Comparison of ENCODE assay signal across 15 cellular contexts in the genomic region with DNA sequence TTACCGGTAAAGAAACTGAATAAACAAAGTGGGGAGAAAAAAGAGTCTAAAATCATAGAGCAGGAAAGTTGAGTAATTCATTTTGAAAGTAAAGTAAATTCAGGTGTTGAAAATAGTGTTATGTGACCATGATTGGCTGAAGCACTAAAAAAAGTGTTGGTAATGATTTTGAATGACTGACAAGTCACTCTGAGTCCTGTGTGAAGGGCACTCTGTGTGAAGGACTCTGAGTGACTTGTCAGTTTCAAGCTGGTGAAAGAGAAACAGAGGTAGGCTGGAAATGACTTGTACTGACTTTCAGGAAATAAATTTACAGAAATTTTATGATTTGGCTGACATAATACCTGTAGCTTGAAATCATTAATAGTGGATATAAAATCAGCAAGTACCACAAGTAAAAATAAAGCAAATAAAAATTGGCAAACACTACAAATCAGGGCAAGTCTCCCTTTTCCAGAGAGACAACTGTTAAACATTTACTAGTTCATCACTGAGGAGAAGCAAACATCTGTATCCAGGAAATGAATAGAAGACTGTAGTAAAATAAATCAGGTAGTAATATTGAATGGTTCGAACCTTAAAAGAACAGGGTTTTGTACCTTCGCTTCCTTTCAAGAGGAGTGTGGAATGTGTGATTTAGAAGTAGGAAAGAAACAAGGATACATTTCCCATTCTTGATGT.
"Had no signal": no experiment of that assay in that cellular context is flagged by ENCODE, and none has a peak within 500 bp of the region (broad histone marks: within the 10 kb centered on the region; RNA-seq: fewer than 3 reads in every experiment).

No MANE protein-coding gene starts in this region.

- H3K27me3 ChIP-seq: esophagus squamous epithelium, right atrium auricular region, tibial artery had no signal

- DNase-seq: activated B cell treated with CpG ODN at 0.5 μM for 24 hours; activated CD4-positive, alpha-beta memory T cell treated with anti-CD3 and anti-CD28 coated beads for 36 hours; activated CD4-positive, alpha-beta T cell treated with anti-CD3 and anti-CD28 coated beads for 4 hours; activated T-cell treated with anti-CD3 and anti-CD28 coated beads for 4 hours; effector CD8-positive, alpha-beta T cell; esophagus squamous epithelium; left colon; mesendoderm; naive thymus-derived CD4-positive, alpha-beta T cell; stimulated activated naive CD8-positive, alpha-beta T cell treated with anti-CD3 and anti-CD28 coated beads, Interleukin-15, Interleukin-2, amounts not matched to agents 100 U/mL and 50 U/mL, for 24 hours; substantia nigra; tibial artery had no signal

- H3K4me1 ChIP-seq: esophagus squamous epithelium, prostate gland, right atrium auricular region, tibial artery had no signal

- ATAC-seq: left colon; naive thymus-derived CD4-positive, alpha-beta T cell; stimulated activated naive CD8-positive, alpha-beta T cell treated with anti-CD3 and anti-CD28 coated beads, Interleukin-15, Interleukin-2, amounts not matched to agents 100 U/mL and 50 U/mL, for 24 hours had no signal

- H3K9me3 ChIP-seq: esophagus squamous epithelium, prostate gland, right atrium auricular region, tibial artery had no signal

- H3K36me3 ChIP-seq: esophagus squamous epithelium, prostate gland, right atrium auricular region, tibial artery had no signal

- H3K27ac ChIP-seq: esophagus squamous epithelium, prostate gland, right atrium auricular region, skin epidermis, tibial artery had no signal

- H3K4me3 ChIP-seq: esophagus squamous epithelium, prostate gland, right atrium auricular region, skin epidermis, tibial artery had no signal
